In the genomic region with DNA sequence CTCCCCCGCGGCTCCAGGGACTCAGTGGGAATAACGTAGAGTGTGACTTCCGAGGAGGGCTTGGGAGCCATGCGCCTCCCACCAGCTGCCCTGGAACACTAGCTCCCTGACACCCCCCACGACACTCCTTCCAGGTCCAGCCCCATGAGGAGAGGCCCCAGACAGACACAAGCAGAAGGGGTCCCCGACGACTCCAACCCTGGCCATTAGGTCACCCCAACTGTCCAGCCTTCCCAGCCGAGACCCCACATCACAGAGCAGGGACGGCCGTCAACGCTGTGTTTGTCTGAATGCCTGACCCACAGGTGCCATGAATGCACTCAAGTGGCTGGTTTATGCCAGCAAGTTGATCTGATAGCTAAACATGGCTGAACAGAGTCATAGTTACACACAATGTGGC, we compare ENCODE assay signal across 32 cellular contexts.
"Had no signal": no experiment of that assay in that cellular context is flagged by ENCODE, and none has a peak within 500 bp of the region (broad histone marks: within the 10 kb centered on the region; RNA-seq: fewer than 3 reads in every experiment).

No MANE protein-coding gene starts in this region.

- H3K9me3 Mint-ChIP-seq: activated B cell treated with CpG ODN at 0.5 μM for 24 hours; activated CD4-positive, alpha-beta memory T cell treated with anti-CD3 and anti-CD28 coated beads for 36 hours; activated naive CD8-positive, alpha-beta T cell treated with anti-CD3 and anti-CD28 coated beads for 36 hours; activated T-cell treated with anti-CD3 and anti-CD28 coated beads, Interleukin-2, amount 50 U/mL, for 4 hours; activated T-helper 1 cell treated with anti-CD3 and anti-CD28 coated beads, Interleukin-12 subunit alpha, Interleukin-12 subunit beta, Interleukin-2, Interleukin-4 antibody, amounts not matched to agents 30 ng/mL and 10 ng/mL and 1 ng/mL, durations not matched to agents 14 hours and 24 hours and 36 hours had no signal

- H3K4me2 ChIP-seq: PC-9 had no signal

- FAIRE-seq: K562, RCC 7860 had no signal

- H3K27ac ChIP-seq: brain microvascular endothelial cell, PC-9, RWPE1, VCaP had no signal

- H3K4me3 ChIP-seq: K562, PC-9 had no signal

- H3K27me3 ChIP-seq: brain microvascular endothelial cell had no signal

- H3K27me3 Mint-ChIP-seq: activated B cell treated with CpG ODN at 0.5 μM for 24 hours; activated CD4-positive, alpha-beta memory T cell treated with anti-CD3 and anti-CD28 coated beads for 36 hours; activated naive CD8-positive, alpha-beta T cell treated with anti-CD3 and anti-CD28 coated beads for 36 hours had no signal

- H3K4me3 Mint-ChIP-seq: activated B cell treated with CpG ODN at 0.5 μM for 24 hours; activated CD4-positive, alpha-beta memory T cell treated with anti-CD3 and anti-CD28 coated beads for 36 hours; activated naive CD8-positive, alpha-beta T cell treated with anti-CD3 and anti-CD28 coated beads for 36 hours; activated T-cell treated with anti-CD3 and anti-CD28 coated beads, Interleukin-2, amount 50 U/mL, for 4 hours; activated T-helper 1 cell treated with anti-CD3 and anti-CD28 coated beads, Interleukin-12 subunit alpha, Interleukin-12 subunit beta, Interleukin-2, Interleukin-4 antibody, amounts not matched to agents 30 ng/mL and 10 ng/mL and 1 ng/mL, durations not matched to agents 14 hours and 24 hours and 36 hours had no signal

- H2AFZ ChIP-seq: PC-9 had no signal

- DNase-seq: activated B cell treated with CpG ODN at 0.5 μM for 24 hours; activated CD4-positive, alpha-beta memory T cell treated with anti-CD3 and anti-CD28 coated beads for 36 hours; activated CD4-positive, alpha-beta T cell treated with anti-CD3 and anti-CD28 coated beads for 4 hours; activated CD4-positive, alpha-beta T cell treated with anti-CD3 and anti-CD28 coated beads, Interleukin-2, amount 50 U/mL, for 1 hour; activated CD4-positive, CD25-positive, alpha-beta regulatory T cell treated with anti-CD3 and anti-CD28 coated beads, Interleukin-2, amount 50 U/mL, for 72 hours; activated CD8-positive, alpha-beta memory T cell treated with anti-CD3 and anti-CD28 coated beads, Interleukin-2, amount 50 U/mL, for 4 hours; activated naive CD4-positive, alpha-beta T cell; activated naive CD4-positive, alpha-beta T cell treated with anti-CD3 and anti-CD28 coated beads, Interleukin-2, amount 50 U/mL, for 16 hours; activated naive CD8-positive, alpha-beta T cell treated with anti-CD3 and anti-CD28 coated beads for 36 hours; activated T-cell treated with anti-CD3 and anti-CD28 coated beads for 4 hours; activated T-cell treated with anti-CD3 and anti-CD28 coated beads, Interleukin-2, amount 50 U/mL, for 4 hours; amniotic stem cell; brain microvascular endothelial cell; IMR-90; NCI-H1092 treated with DMSO at 0.1 percent for 48 hours; NCI-H1417; NCI-H146; NCI-H187; NCI-H2029 treated with DMSO at 0.1 percent for 48 hours; NCI-H226; NCI-H446 treated with DMSO at 0.1 percent for 48 hours; NCI-H69; PC-9; SW 1271; T-helper 1 cell; T-helper 2 cell; T-helper 9 cell had no signal

- H3K27ac Mint-ChIP-seq: activated B cell treated with CpG ODN at 0.5 μM for 24 hours; activated CD4-positive, alpha-beta memory T cell treated with anti-CD3 and anti-CD28 coated beads for 36 hours; activated naive CD8-positive, alpha-beta T cell treated with anti-CD3 and anti-CD28 coated beads for 36 hours; activated T-helper 1 cell treated with anti-CD3 and anti-CD28 coated beads, Interleukin-12 subunit alpha, Interleukin-12 subunit beta, Interleukin-2, Interleukin-4 antibody, amounts not matched to agents 30 ng/mL and 10 ng/mL and 1 ng/mL, durations not matched to agents 14 hours and 24 hours and 36 hours had no signal

- H3K36me3 Mint-ChIP-seq: activated CD4-positive, alpha-beta memory T cell treated with anti-CD3 and anti-CD28 coated beads for 36 hours; activated naive CD8-positive, alpha-beta T cell treated with anti-CD3 and anti-CD28 coated beads for 36 hours had no signal
